ENCODE assay signal across 28 cellular contexts in the genomic region with DNA sequence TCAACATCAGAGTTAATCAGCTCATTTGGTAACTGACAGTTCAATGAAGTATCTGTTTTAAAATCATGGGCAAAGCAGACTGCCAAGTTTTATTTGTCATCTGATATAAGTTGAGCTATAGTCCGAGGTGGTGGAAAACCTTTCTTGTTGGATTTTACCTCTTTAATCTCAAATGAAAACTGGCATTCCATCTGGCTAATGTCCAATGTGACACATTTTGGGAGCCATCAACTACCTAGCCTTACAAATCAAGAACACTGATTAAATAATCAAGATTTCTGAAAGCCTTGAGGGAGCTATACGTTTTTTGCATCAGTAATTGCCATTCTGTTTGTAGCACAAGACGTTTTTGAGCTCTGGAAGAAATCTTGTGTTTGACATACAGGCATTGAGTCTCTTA.
"Had no signal": no experiment of that assay in that cellular context is flagged by ENCODE, and none has a peak within 500 bp of the region (broad histone marks: within the 10 kb centered on the region; RNA-seq: fewer than 3 reads in every experiment).

No MANE protein-coding gene starts in this region.

- H2AFZ ChIP-seq: hepatocyte had no signal

- ATAC-seq: effector memory CD8-positive, alpha-beta T cell; esophagus mucosa; foreskin keratinocyte; gastrocnemius medialis; gastroesophageal sphincter; heart left ventricle; heart right ventricle had no signal

- H3K9me3 ChIP-seq: esophagus muscularis mucosa, esophagus squamous epithelium, gastrocnemius medialis, gastroesophageal sphincter, heart left ventricle, heart right ventricle had no signal

- H3K36me3 ChIP-seq: esophagus muscularis mucosa, esophagus squamous epithelium, gastrocnemius medialis, gastroesophageal sphincter, heart left ventricle, heart right ventricle had no signal

- FAIRE-seq: endometrium, endothelial cell of umbilical vein, frontal cortex had no signal

- H3K27ac ChIP-seq: coronary artery, dorsolateral prefrontal cortex, epithelial cell of prostate, esophagus muscularis mucosa, esophagus squamous epithelium, foreskin keratinocyte, gastrocnemius medialis, gastroesophageal sphincter, heart left ventricle, heart right ventricle, hepatocyte had no signal

- H3K4me3 ChIP-seq: coronary artery, dorsolateral prefrontal cortex, esophagus muscularis mucosa, esophagus squamous epithelium, gastrocnemius medialis, gastroesophageal sphincter, heart left ventricle, heart right ventricle, hepatocyte had no signal

- H3K4me1 ChIP-seq: gastrocnemius medialis, gastroesophageal sphincter, heart left ventricle, heart right ventricle had no signal

- H3K4me2 ChIP-seq: hepatocyte had no signal

- H3K79me2 ChIP-seq: hepatocyte had no signal

- DNase-seq: cortex of kidney; dermis blood vessel endothelial cell; dorsolateral prefrontal cortex; effector CD4-positive, alpha-beta T cell; effector CD8-positive, alpha-beta T cell; effector memory CD4-positive, alpha-beta T cell; effector memory CD8-positive, alpha-beta T cell; endodermal cell; erythroblast; esophagus squamous epithelium; foreskin fibroblast; foreskin keratinocyte; foreskin melanocyte; gastrocnemius medialis; glutamatergic neuron; head of caudate nucleus; heart left ventricle; heart right ventricle; hippocampal formation had no signal

- H3K27me3 ChIP-seq: esophagus muscularis mucosa, foreskin keratinocyte, gastrocnemius medialis, gastroesophageal sphincter, heart left ventricle, heart right ventricle, hepatocyte had no signal
